Comparison of ENCODE assay signal across 24 cellular contexts in genomic region chr11:96147913-96148312, GRCh38.
DNase-seq lines count a peak whose midpoint lies in the region; ATAC-seq, FAIRE-seq and TF ChIP-seq lines count a peak whose summit lies in the region.
"Had no signal": no experiment of that assay in that cellular context is flagged by ENCODE, and none has a peak within 500 bp of the region (broad histone marks: within the 10 kb centered on the region; RNA-seq: fewer than 3 reads in every experiment).

No MANE protein-coding gene starts in this region.

- no peak for TF ChIP-seq CTCF in VCaP (conservative IDR thresholded peaks at IDR 0.05)
- no peak for TF ChIP-seq CTCF in keratinocyte (optimal IDR thresholded peaks at IDR 0.05 in 1 of 3, IDR thresholded peaks at IDR 0.05 in 1 of 3, conservative IDR thresholded peaks at IDR 0.05 in 1 of 3; ENCODE audit: extremely low read depth in 1 of 3, insufficient read depth in 2 of 3, low read length in 3 of 3)
- TF ChIP-seq CTCF in smooth muscle cell (IDR thresholded peaks at IDR 0.05; ENCODE audit: borderline replicate concordance, insufficient read depth, poor library complexity, severe bottlenecking), result no peak

- WGBS in smooth muscle cell (ENCODE audit: low lambda C conversion rate), result 67% methylated on average over 6 of the region's 6 CpGs

- H3K4me1 Mint-ChIP-seq in activated naive CD4-positive, alpha-beta T cell treated with anti-CD3 and anti-CD28 coated beads, Interleukin-2, amount 50 U/mL, for 24 hours, result peaks cover 61% of the 10 kb centered on the region
- H3K4me1 Mint-ChIP-seq in activated naive CD4-positive, alpha-beta T cell treated with anti-CD3 and anti-CD28 coated beads, Interleukin-2, amount 10 ng/mL, durations not matched to agents 7 days and 5 days, result peaks cover 20% of the 10 kb centered on the region

- no peaks in the 10 kb centered on the region for H3K9me1 ChIP-seq in keratinocyte (ENCODE audit: control insufficient read depth, extremely low read depth, insufficient read depth, low read length)

- no peaks in the 10 kb centered on the region for H3K9me3 ChIP-seq in keratinocyte (ENCODE audit: control insufficient read depth, low read depth, low read length)
- H3K9me3 ChIP-seq in smooth muscle cell (replicated peaks; ENCODE audit: low read depth), result no peaks in the 10 kb centered on the region
- H3K9me3 ChIP-seq: ascending aorta, esophagus squamous epithelium, gastroesophageal sphincter, lower lobe of right lung, right atrium auricular region, upper lobe of right lung had no signal

- CTCF ChIA-PET in activated naive CD4-positive, alpha-beta T cell treated with anti-CD3 and anti-CD28 coated beads, Interleukin-2, amount 10 ng/mL, durations not matched to agents 7 days and 5 days (lab: Charles Lee), result no interaction called here

- H3K27ac ChIP-seq in VCaP (peak overlapping the region; percentile 5; the same call in 1 of the 2 replicates), keratinocyte (ENCODE audit: control insufficient read depth, insufficient read depth, low read length) (peak overlapping the region; percentile 56), smooth muscle cell (ENCODE audit: low read depth) (peak overlapping the region; percentile 98)
- H3K27ac ChIP-seq: ascending aorta, esophagus squamous epithelium, gastroesophageal sphincter, lower lobe of right lung, right atrium auricular region, SK-N-MC, upper lobe of right lung had no signal

- H3K4me1 ChIP-seq in keratinocyte (ENCODE audit: control insufficient read depth, extremely low read depth, insufficient read depth, low read length) (peaks cover 34% of the 10 kb centered on the region), smooth muscle cell (ENCODE audit: low read depth) (peaks cover 37% of the 10 kb centered on the region)

- H4K20me1 ChIP-seq in keratinocyte (ENCODE audit: control insufficient read depth, extremely low read depth, insufficient read depth, low read length), result no peaks in the 10 kb centered on the region
- no peaks in the 10 kb centered on the region for H4K20me1 ChIP-seq in smooth muscle cell (ENCODE audit: low read depth)

- FAIRE-seq in keratinocyte (lab: Jason Lieb, UNC), result no peak
- FAIRE-seq: H1, kidney had no signal

- peak overlapping the region; percentile 32 for H2AFZ ChIP-seq in keratinocyte (ENCODE audit: control insufficient read depth, low read length)
- H2AFZ ChIP-seq in smooth muscle cell (ENCODE audit: low read depth), result no peak overlapping the region

- H3K4me3 ChIP-seq in keratinocyte (ENCODE audit: control insufficient read depth in 2 of 3, extremely low read depth in 1 of 3, insufficient read depth in 2 of 3, low read depth in 1 of 3, low read length in 3 of 3) (no peak overlapping the region), smooth muscle cell (no peak overlapping the region)
- H3K4me3 ChIP-seq: ascending aorta, esophagus squamous epithelium, gastroesophageal sphincter, lower lobe of right lung, right atrium auricular region, SK-N-MC, upper lobe of right lung had no signal

- dilution Hi-C loops in keratinocyte (cut with MboI; ENCODE audit: extremely low pct_ligation_motif_present, low sequenced_read_pairs), result no loop called here

- H3K79me2 ChIP-seq in keratinocyte (ENCODE audit: control insufficient read depth, insufficient read depth, low read length) (no peaks in the 10 kb centered on the region), smooth muscle cell (ENCODE audit: low read depth) (peaks cover 41% of the 10 kb centered on the region)

- peak overlapping the region; percentile 81 for H3K27ac Mint-ChIP-seq in activated naive CD4-positive, alpha-beta T cell treated with anti-CD3 and anti-CD28 coated beads, Interleukin-2, amount 50 U/mL, for 24 hours
- no peak overlapping the region for H3K27ac Mint-ChIP-seq in activated naive CD4-positive, alpha-beta T cell treated with anti-CD3 and anti-CD28 coated beads, Interleukin-2, amount 10 ng/mL, durations not matched to agents 7 days and 5 days
- H3K27ac Mint-ChIP-seq: activated naive CD4-positive, alpha-beta T cell treated with anti-CD3 and anti-CD28 coated beads for 36 hours; IgD-negative memory B cell had no signal

- peaks cover 26% of the 10 kb centered on the region for H3F3A ChIP-seq in smooth muscle cell (ENCODE audit: low read depth)

- no peaks in the 10 kb centered on the region for H3K36me3 ChIP-seq in keratinocyte (ENCODE audit: control insufficient read depth in 2 of 2, extremely low read depth in 1 of 2, insufficient read depth in 2 of 2, low read length in 2 of 2)
- H3K36me3 ChIP-seq in smooth muscle cell (ENCODE audit: low read depth), result no peaks in the 10 kb centered on the region
- H3K36me3 ChIP-seq: ascending aorta, esophagus squamous epithelium, gastroesophageal sphincter, lower lobe of right lung, right atrium auricular region, upper lobe of right lung had no signal

- peak overlapping the region; percentile 54 for H3K4me2 ChIP-seq in keratinocyte (ENCODE audit: control insufficient read depth, extremely low read depth, insufficient read depth, low read depth, low read length)
- H3K4me2 ChIP-seq in smooth muscle cell, result peak overlapping the region; percentile 42

- no peaks in the 10 kb centered on the region for H3K9me3 Mint-ChIP-seq in activated naive CD4-positive, alpha-beta T cell treated with anti-CD3 and anti-CD28 coated beads, Interleukin-2, amount 50 U/mL, for 24 hours
- H3K9me3 Mint-ChIP-seq in activated naive CD4-positive, alpha-beta T cell treated with anti-CD3 and anti-CD28 coated beads, Interleukin-2, amount 10 ng/mL, durations not matched to agents 7 days and 5 days, result no peaks in the 10 kb centered on the region
- H3K9me3 Mint-ChIP-seq: activated CD8-positive, alpha-beta T cell treated with anti-CD3 and anti-CD28 coated beads for 36 hours; activated naive CD4-positive, alpha-beta T cell treated with anti-CD3 and anti-CD28 coated beads for 36 hours; IgD-negative memory B cell had no signal

- H3K9ac ChIP-seq in keratinocyte (ENCODE audit: control insufficient read depth, extremely low read depth, insufficient read depth, low read length), result peak overlapping the region; percentile 32
- H3K9ac ChIP-seq in smooth muscle cell (ENCODE audit: low read depth), result peak overlapping the region; percentile 96

- H3K4me3 Mint-ChIP-seq in activated naive CD4-positive, alpha-beta T cell treated with anti-CD3 and anti-CD28 coated beads, Interleukin-2, amount 50 U/mL, for 24 hours, result no peak overlapping the region
- H3K4me3 Mint-ChIP-seq in activated naive CD4-positive, alpha-beta T cell treated with anti-CD3 and anti-CD28 coated beads, Interleukin-2, amount 10 ng/mL, durations not matched to agents 7 days and 5 days, result no peak overlapping the region
- H3K4me3 Mint-ChIP-seq: activated CD8-positive, alpha-beta T cell treated with anti-CD3 and anti-CD28 coated beads for 36 hours; activated naive CD4-positive, alpha-beta T cell treated with anti-CD3 and anti-CD28 coated beads for 36 hours; IgD-negative memory B cell had no signal

- H3K27me3 ChIP-seq in keratinocyte (ENCODE audit: control insufficient read depth, extremely low read depth, insufficient read depth, low read length), result no peaks in the 10 kb centered on the region
- no peaks in the 10 kb centered on the region for H3K27me3 ChIP-seq in smooth muscle cell (ENCODE audit: low read depth)
- H3K27me3 ChIP-seq: ascending aorta, esophagus squamous epithelium, gastroesophageal sphincter, right atrium auricular region, upper lobe of right lung had no signal

- no peak for DNase-seq in activated naive CD4-positive, alpha-beta T cell treated with anti-CD3 and anti-CD28 coated beads, Interleukin-2, amount 10 ng/mL, durations not matched to agents 7 days and 5 days
- no peak for DNase-seq in keratinocyte (ENCODE audit: low read depth, low spot score)
- no peak for DNase-seq in smooth muscle cell (lab: John Stamatoyannopoulos, UW; ENCODE audit: unreplicated experiment)
- DNase-seq in DMS53 (lab: John Stamatoyannopoulos, UW), result no peak
- no peak for DNase-seq in pons (ENCODE audit: low spot score)
- DNase-seq: activated CD8-positive, alpha-beta T cell treated with anti-CD3 and anti-CD28 coated beads for 36 hours; activated naive CD4-positive, alpha-beta T cell treated with anti-CD3 and anti-CD28 coated beads for 36 hours; activated T-cell treated with anti-CD3 and anti-CD28 coated beads for 4 hours; esophagus squamous epithelium; kidney; lower lobe of right lung; NCI-H1417 treated with DMSO at 0.1 percent for 48 hours; NCI-H2107; NCI-H526 treated with DMSO at 0.1 percent for 48 hours; upper lobe of right lung had no signal

- no peaks in the 10 kb centered on the region for H3K27me3 Mint-ChIP-seq in activated naive CD4-positive, alpha-beta T cell treated with anti-CD3 and anti-CD28 coated beads, Interleukin-2, amount 50 U/mL, for 24 hours
- no peaks in the 10 kb centered on the region for H3K27me3 Mint-ChIP-seq in activated naive CD4-positive, alpha-beta T cell treated with anti-CD3 and anti-CD28 coated beads, Interleukin-2, amount 10 ng/mL, durations not matched to agents 7 days and 5 days
- H3K27me3 Mint-ChIP-seq: activated CD8-positive, alpha-beta T cell treated with anti-CD3 and anti-CD28 coated beads for 36 hours; IgD-negative memory B cell had no signal

- H3K36me3 Mint-ChIP-seq in activated naive CD4-positive, alpha-beta T cell treated with anti-CD3 and anti-CD28 coated beads, Interleukin-2, amount 50 U/mL, for 24 hours, result peaks cover 11% of the 10 kb centered on the region
- H3K36me3 Mint-ChIP-seq in activated naive CD4-positive, alpha-beta T cell treated with anti-CD3 and anti-CD28 coated beads, Interleukin-2, amount 10 ng/mL, durations not matched to agents 7 days and 5 days, result peaks cover 19% of the 10 kb centered on the region
- H3K36me3 Mint-ChIP-seq: IgD-negative memory B cell had no signal

- no peak for ATAC-seq in GM21528 (IDR thresholded peaks at IDR 0.05; ENCODE audit: low FRiP score, unreplicated experiment)
- ATAC-seq: gastroesophageal sphincter, lower lobe of right lung, upper lobe of right lung had no signal

Comparison
In these comparisons a context has a peak if more than half of its experiments do, and no peak if none do; other contexts are left out.
1. H3K27ac ChIP-seq: peak in every context shown above with its lines; median percentile 98 in smooth muscle cell; 56 in keratinocyte; 5 in VCaP.